8 cellular contexts compared by ENCODE assay signal in genomic region chr11:106077609-106078517, GRCh38. TPM values are rescaled to one million over a fixed set of nuclear protein-coding genes. Genes with fewer than 3 reads are reported as not detected.
DNase-seq lines count a peak whose midpoint lies in the region; ATAC-seq, FAIRE-seq and TF ChIP-seq lines count a peak whose summit lies in the region.

TSS of gene AASDHPPT (plus strand) at chr11:106077662. CDS start at chr11:106077711, 49 bp downstream.

- no peaks in the 10 kb centered on the region for H3K9me3 Mint-ChIP-seq in memory B cell

- H3K4me1 ChIP-seq in SJSA1 (replicated peaks), result no peaks in the 10 kb centered on the region
- H3K4me1 ChIP-seq in endocrine pancreas (ENCODE audit: control insufficient read depth, insufficient read depth, low read length), result peaks cover 39% of the 10 kb centered on the region
- H3K4me1 ChIP-seq in thoracic aorta (ENCODE audit: control insufficient read depth in 1 of 2, low read depth in 2 of 2), result peaks cover 13 to 40% of the 10 kb centered on the region in 2 donors

- H3K36me3 Mint-ChIP-seq in memory B cell, result peaks cover 12% of the 10 kb centered on the region

- H3K36me3 ChIP-seq in SJSA1, result peaks cover 8% of the 10 kb centered on the region; the same call in 1 of the 2 replicates
- H3K36me3 ChIP-seq in endocrine pancreas (ENCODE audit: control insufficient read depth, insufficient read depth, low read length), result no peaks in the 10 kb centered on the region
- H3K36me3 ChIP-seq in thoracic aorta, result no peaks in the 10 kb centered on the region

- H3K27me3 ChIP-seq in SJSA1 (replicated peaks), result no peaks in the 10 kb centered on the region
- no peaks in the 10 kb centered on the region for H3K27me3 ChIP-seq in endocrine pancreas (ENCODE audit: control insufficient read depth, insufficient read depth, low read length)
- no peaks in the 10 kb centered on the region for H3K27me3 ChIP-seq in thoracic aorta (replicated peaks; ENCODE audit: insufficient read depth)

- peaks cover 37% of the 10 kb centered on the region for H3K4me1 Mint-ChIP-seq in memory B cell

- H3K27ac Mint-ChIP-seq in memory B cell, result peak within 1 kb of the TSS; percentile 97

- H3K27me3 Mint-ChIP-seq in memory B cell, result no peaks in the 10 kb centered on the region

- H3K4me3 ChIP-seq in SJSA1, result peak within 1 kb of the TSS; percentile 87
- peak within 1 kb of the TSS; percentile 100 for H3K4me3 ChIP-seq in endocrine pancreas (ENCODE audit: control insufficient read depth, insufficient read depth, low read length)
- peak within 1 kb of the TSS; percentile 86 for H3K4me3 ChIP-seq in thoracic aorta

- no peaks in the 10 kb centered on the region for H3K9me3 ChIP-seq in SJSA1 (replicated peaks)
- no peaks in the 10 kb centered on the region for H3K9me3 ChIP-seq in endocrine pancreas (ENCODE audit: control insufficient read depth, low read length)
- no peaks in the 10 kb centered on the region for H3K9me3 ChIP-seq in thoracic aorta

- ATAC-seq in GM21528 (IDR thresholded peaks at IDR 0.05; ENCODE audit: low FRiP score, unreplicated experiment) (peak; percentile 34), memory B cell (ENCODE audit: low read depth) (peak; percentile 14), thoracic aorta (ENCODE audit: insufficient number of reproducible peaks, low FRiP score, low read depth) (peak; percentile 9)

- TF ChIP-seq CTCF in thoracic aorta (IDR thresholded peaks at IDR 0.05), result no peak

- H3K9ac ChIP-seq in endocrine pancreas (ENCODE audit: control insufficient read depth, insufficient read depth, low read length), result peak within 1 kb of the TSS; percentile 99

- peak within 1 kb of the TSS; percentile 91 for H3K4me3 Mint-ChIP-seq in memory B cell

- peak; percentile 38 for DNase-seq in NCI-H510A treated with DMSO at 0.1 percent for 48 hours (lab: John Stamatoyannopoulos, UW)
- no peak for DNase-seq in NCI-H510A (lab: John Stamatoyannopoulos, UW)
- DNase-seq in HTR-8/SVneo (ENCODE audit: insufficient read length, low spot score), result peak; percentile 11
- peak in 1 of 2 experiments; percentile 65 for DNase-seq in SJSA1 (ENCODE audit: low read depth in 1 of 2, low spot score in 2 of 2)
- no peak for DNase-seq in memory B cell (ENCODE audit: low spot score in 2 of 2)
- no peak for DNase-seq in thoracic aorta (ENCODE audit: low spot score)

- peak within 1 kb of the TSS; percentile 82 for H3K27ac ChIP-seq in SJSA1
- H3K27ac ChIP-seq in thoracic aorta, result peak within 1 kb of the TSS; percentile 91 to 96

- no peak for FAIRE-seq in HTR-8/SVneo (lab: Jason Lieb, UNC)

RNA-seq across cellular contexts. Expression of gene AASDHPPT, which starts in this region (rescaled TPM):
- total RNA-seq in SJSA1 (2014; rRNA removed; shearing (Covaris generic)), result 39.3 and 44.2 TPM in 2 replicates
- 10 to 100 TPM; 30.2 to 35.4 TPM for total RNA-seq in thoracic aorta

Comparison
In these comparisons a context has a peak if more than half of its experiments do, and no peak if none do; other contexts are left out.
1. DNase-seq: peak in NCI-H510A treated with DMSO at 0.1 percent for 48 hours (single experiment) and HTR-8/SVneo (single experiment); none in NCI-H510A (single experiment), memory B cell (0 of 2) and thoracic aorta (single experiment).
2. Peak in every context shown above with its lines, with median percentiles within 50 percentile points of each other: ATAC-seq and H3K4me3 ChIP-seq.